In genomic region chr3:186247821-186248814, GRCh38 we compare ENCODE assay signal across 15 cellular contexts.
DNase-seq lines count a peak whose midpoint lies in the region; ATAC-seq, FAIRE-seq and TF ChIP-seq lines count a peak whose summit lies in the region.
"Had no signal": no experiment of that assay in that cellular context is flagged by ENCODE, and none has a peak within 500 bp of the region (broad histone marks: within the 10 kb centered on the region; RNA-seq: fewer than 3 reads in every experiment).

No MANE protein-coding gene starts in this region.

- in situ Hi-C loops in GM13977 (cut with MboI; ENCODE audit: low pct_unique_long_range_greater_than_20kb, low sequenced_read_pairs, unreplicated experiment) = no loop called here

- peak; percentile 27 for FAIRE-seq in GM12892 (lab: Jason Lieb, UNC)
- FAIRE-seq: frontal cortex, K562, urothelium cell line had no signal

- no peak for TF ChIP-seq POLR2A in GM12892 (IDR thresholded peaks at IDR 0.05; ENCODE audit: low read depth, low read length)

- no peak for TF ChIP-seq CTCF in GM13977 (IDR thresholded peaks at IDR 0.05; ENCODE audit: extremely low read depth, insufficient read depth, missing control alignments)

- ATAC-seq in left lobe of liver = peak; percentile 44
- ATAC-seq: K562 had no signal

- DNase-seq in Ammon's horn (ENCODE audit: low spot score) = peak; percentile 64
- no peak for DNase-seq in GM12892 (ENCODE audit: insufficient read length)
- DNase-seq in amniotic epithelial cell (ENCODE audit: low read depth) = peak; percentile 36
- no peak for DNase-seq in left lobe of liver (ENCODE audit: low spot score)
- DNase-seq in NCI-H524 (lab: John Stamatoyannopoulos, UW) = no peak
- no peak for DNase-seq in SKM-1 (lab: John Stamatoyannopoulos, UW; ENCODE audit: unreplicated experiment)
- DNase-seq in NCI-H82 (lab: John Stamatoyannopoulos, UW) = no peak
- no peak for DNase-seq in GM13977 (ENCODE audit: low spot score)
- DNase-seq: activated naive CD4-positive, alpha-beta T cell treated with anti-CD3 and anti-CD28 coated beads, Interleukin-2, amount 50 U/mL, for 16 hours; HCEC 1CT; occipital lobe; stimulated activated naive CD4-positive, alpha-beta T cell had no signal

Comparison
In these comparisons a context has a peak if more than half of its experiments do, and no peak if none do; other contexts are left out.
1. DNase-seq: peak in Ammon's horn (single experiment) and amniotic epithelial cell (single experiment); none in GM12892 (single experiment), left lobe of liver (single experiment), NCI-H524 (0 of 2), SKM-1 (single experiment), NCI-H82 (single experiment) and GM13977 (single experiment).